ENCODE assay signal across 8 cellular contexts in the genomic region with DNA sequence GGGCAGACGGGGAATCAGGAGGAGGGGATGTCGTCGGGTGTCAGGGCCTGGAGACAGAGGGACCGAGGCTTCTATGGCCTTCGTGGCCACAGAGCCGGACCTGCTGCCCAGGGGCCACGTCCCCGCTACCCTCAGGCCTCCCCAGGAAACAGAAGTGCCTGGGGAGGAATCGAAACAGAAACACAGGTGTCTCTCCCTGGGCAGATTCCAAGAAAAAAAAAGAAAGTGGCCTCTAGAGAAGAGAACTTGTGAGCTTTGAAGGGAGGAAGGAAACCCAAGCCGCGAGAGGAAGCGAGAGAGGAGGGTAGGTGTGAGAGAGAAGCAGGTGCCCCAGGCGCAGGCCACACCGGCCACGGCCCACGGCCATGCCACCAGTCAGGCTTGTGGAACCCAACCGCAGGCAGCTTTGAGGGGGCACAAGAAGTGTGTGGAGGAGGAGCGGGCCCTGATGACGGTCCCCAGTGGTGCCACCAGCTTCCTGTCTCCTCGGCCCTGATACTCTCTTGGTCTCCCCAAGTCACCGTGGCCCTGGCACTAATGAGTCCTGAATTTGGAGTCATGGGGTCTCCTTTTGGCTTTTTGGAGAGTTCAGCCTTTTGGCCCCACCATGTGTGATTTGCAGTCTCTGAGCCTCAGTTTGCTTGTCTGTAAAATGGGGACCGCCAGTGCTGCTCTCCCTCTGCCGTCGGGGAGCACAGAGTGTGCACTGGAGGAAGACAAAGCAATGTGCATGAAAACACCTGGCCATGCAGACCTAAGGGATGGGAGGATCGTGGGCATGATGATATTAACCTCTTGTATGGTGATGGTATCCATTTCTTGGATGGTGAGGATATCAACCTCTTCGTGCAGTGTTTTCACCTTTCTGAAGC. TPM values are rescaled to one million over a fixed set of nuclear protein-coding genes. Genes with fewer than 3 reads are reported as not detected.
A peak's percentile ranks its signal among the peaks of the same experiment; 100 is the strongest.
DNase-seq lines count a peak whose midpoint lies in the region; ATAC-seq and TF ChIP-seq lines count a peak whose summit lies in the region.

No MANE protein-coding gene starts in this region.

- no peaks in the 10 kb centered on the region for H3K9me3 ChIP-seq in colonic mucosa
- no peaks in the 10 kb centered on the region for H3K9me3 ChIP-seq in Karpas-422 (ENCODE audit: low read length)

- peak; percentile 67 for DNase-seq in GM12865 (ENCODE audit: low read depth)
- peak; percentile 70 for DNase-seq in activated CD4-positive, alpha-beta T cell treated with anti-CD3 and anti-CD28 coated beads for 36 hours
- DNase-seq in stimulated activated CD8-positive, alpha-beta memory T cell treated with anti-CD3 and anti-CD28 coated beads, Interleukin-12 subunit alpha, Interleukin-12 subunit beta, amount 100 ng/mL, for 4 hours (ENCODE audit: low read depth), result peak; percentile 35
- DNase-seq in germinal center (ENCODE audit: low spot score), result no peak
- DNase-seq in colonic mucosa, result no peak
- no peak for DNase-seq in Karpas-422

- ATAC-seq in activated CD4-positive, alpha-beta T cell treated with anti-CD3 and anti-CD28 coated beads for 36 hours, result peak; percentile 68
- no peak for ATAC-seq in GM21576 (IDR thresholded peaks at IDR 0.05; ENCODE audit: unreplicated experiment)

- H3K9ac ChIP-seq in colonic mucosa (ENCODE audit: low read depth in 2 of 2, low read length in 2 of 2), result no peak overlapping the region
- H3K9ac ChIP-seq in Karpas-422 (ENCODE audit: low read length), result no peak overlapping the region

- no peaks in the 10 kb centered on the region for H3K79me2 ChIP-seq in Karpas-422 (ENCODE audit: low read length)

- H3K36me3 ChIP-seq in colonic mucosa (no peaks in the 10 kb centered on the region), Karpas-422 (ENCODE audit: insufficient read depth, low read length) (no peaks in the 10 kb centered on the region)

- CTCF ChIA-PET in activated CD4-positive, alpha-beta T cell treated with anti-CD3 and anti-CD28 coated beads for 36 hours (lab: Charles Lee), result interaction anchor here (0.6 to 1.2 kb wide), 4 partner anchors 38 to 242 kb away, joined by 3 to 5 read pairs (median 4); no protein-coding TSS in a partner anchor

- H3K9me3 Mint-ChIP-seq in activated CD4-positive, alpha-beta T cell treated with anti-CD3 and anti-CD28 coated beads for 36 hours (ENCODE audit: low read depth), result no peaks in the 10 kb centered on the region
- H3K9me3 Mint-ChIP-seq in activated naive CD8-positive, alpha-beta T cell (ENCODE audit: low read depth), result no peaks in the 10 kb centered on the region

- H3K4me3 ChIP-seq in GM12865 (ENCODE audit: low read depth, low read length) (no peak overlapping the region), colonic mucosa (no peak overlapping the region), Karpas-422 (ENCODE audit: low read length) (no peak overlapping the region)

- intact Hi-C loops in activated CD4-positive, alpha-beta T cell treated with anti-CD3 and anti-CD28 coated beads for 36 hours (cut with DNase I, micrococcal nuclease), result no loop called here
- intact Hi-C loops in colonic mucosa (cut with DNase I), result no loop called here

- H2AFZ ChIP-seq in Karpas-422 (ENCODE audit: low read length), result no peak overlapping the region

- H3K27ac ChIP-seq in colonic mucosa (no peak overlapping the region), Karpas-422 (ENCODE audit: low read length) (no peak overlapping the region)

- H4K20me1 ChIP-seq in Karpas-422 (ENCODE audit: insufficient read depth, low read depth, low read length), result no peaks in the 10 kb centered on the region

- no peaks in the 10 kb centered on the region for H3K4me1 ChIP-seq in colonic mucosa
- H3K4me1 ChIP-seq in Karpas-422 (ENCODE audit: low read length), result no peaks in the 10 kb centered on the region

- no peak overlapping the region for H3K4me2 ChIP-seq in Karpas-422 (ENCODE audit: low read depth, low read length, poor library complexity, severe bottlenecking)

- H3K4me1 Mint-ChIP-seq in activated CD4-positive, alpha-beta T cell treated with anti-CD3 and anti-CD28 coated beads for 36 hours, result peaks cover 45% of the 10 kb centered on the region
- peaks cover 44% of the 10 kb centered on the region for H3K4me1 Mint-ChIP-seq in activated naive CD8-positive, alpha-beta T cell (ENCODE audit: low read depth)

- H3K36me3 Mint-ChIP-seq in activated CD4-positive, alpha-beta T cell treated with anti-CD3 and anti-CD28 coated beads for 36 hours (ENCODE audit: low read depth), result no peaks in the 10 kb centered on the region
- H3K36me3 Mint-ChIP-seq in activated naive CD8-positive, alpha-beta T cell, result no peaks in the 10 kb centered on the region

- H3K27me3 ChIP-seq in colonic mucosa, result no peaks in the 10 kb centered on the region
- no peaks in the 10 kb centered on the region for H3K27me3 ChIP-seq in Karpas-422 (ENCODE audit: low read length)

- H3K27ac Mint-ChIP-seq in activated CD4-positive, alpha-beta T cell treated with anti-CD3 and anti-CD28 coated beads for 36 hours, result peak overlapping the region; percentile 80
- H3K27ac Mint-ChIP-seq in activated naive CD8-positive, alpha-beta T cell, result peak overlapping the region; percentile 87

- peak overlapping the region; percentile 22 for H3K4me3 Mint-ChIP-seq in activated CD4-positive, alpha-beta T cell treated with anti-CD3 and anti-CD28 coated beads for 36 hours
- peak overlapping the region; percentile 53 for H3K4me3 Mint-ChIP-seq in activated naive CD8-positive, alpha-beta T cell

- TF ChIP-seq CTCF in GM12865 (IDR thresholded peaks at IDR 0.05; ENCODE audit: insufficient read depth, low read depth, low read length, missing control alignments) (no peak), colonic mucosa (IDR thresholded peaks at IDR 0.05) (no peak)

- no peaks in the 10 kb centered on the region for H3K9me2 ChIP-seq in Karpas-422 (replicated peaks; ENCODE audit: insufficient read depth, low read length)

- H3K27me3 Mint-ChIP-seq in activated CD4-positive, alpha-beta T cell treated with anti-CD3 and anti-CD28 coated beads for 36 hours, result no peaks in the 10 kb centered on the region
- no peaks in the 10 kb centered on the region for H3K27me3 Mint-ChIP-seq in activated naive CD8-positive, alpha-beta T cell

- POLR2A ChIA-PET in activated CD4-positive, alpha-beta T cell treated with anti-CD3 and anti-CD28 coated beads for 36 hours (lab: Charles Lee), result no interaction called here

RNA-seq across cellular contexts. Expression of a gene that starts 25.2 kb away (rescaled TPM):
- 100 to 1,000 TPM in 1 of 2 experiments, 10 to 100 TPM in 1; 77.3 to 105 TPM for total RNA-seq in activated CD4-positive, alpha-beta T cell treated with anti-CD3 and anti-CD28 coated beads for 36 hours
- 10 to 100 TPM in 1 of 2 donors, 1 to 10 TPM in 1; 9.5 to 12.5 TPM for total RNA-seq in colonic mucosa
- not detected in 2 replicates for total RNA-seq in Karpas-422 (2014; rRNA removed; shearing (Covaris generic); ENCODE audit: low replicate concordance)

RNA-seq across cellular contexts. Expression of a gene that starts 45.3 kb away (rescaled TPM):
- total RNA-seq in activated CD4-positive, alpha-beta T cell treated with anti-CD3 and anti-CD28 coated beads for 36 hours, result 10 to 100 TPM; 13.8 to 17.6 TPM
- under 1 TPM; 0.21 to 0.44 TPM for total RNA-seq in colonic mucosa
- total RNA-seq in Karpas-422 (2014; rRNA removed; shearing (Covaris generic); ENCODE audit: low replicate concordance), result not detected in 2 replicates

Comparison
In these comparisons a context has a peak if more than half of its experiments do, and no peak if none do; other contexts are left out.
1. DNase-seq: peak in GM12865 (single experiment), activated CD4-positive, alpha-beta T cell treated with anti-CD3 and anti-CD28 coated beads for 36 hours (single experiment) and stimulated activated CD8-positive, alpha-beta memory T cell treated with anti-CD3 and anti-CD28 coated beads, Interleukin-12 subunit alpha, Interleukin-12 subunit beta, amount 100 ng/mL, for 4 hours (single experiment); none in germinal center (single experiment), colonic mucosa (single experiment) and Karpas-422 (single experiment).
2. RNA of a gene that starts 25.2 kb away (total RNA-seq): 77.3 to 105 TPM in activated CD4-positive, alpha-beta T cell treated with anti-CD3 and anti-CD28 coated beads for 36 hours and 9.5 to 12.5 TPM in colonic mucosa; not detected in Karpas-422; every median in the first group is over 10 times any median in the second.
3. RNA of a gene that starts 45.3 kb away (total RNA-seq): 13.8 to 17.6 TPM in activated CD4-positive, alpha-beta T cell treated with anti-CD3 and anti-CD28 coated beads for 36 hours; 0.21 to 0.44 TPM in colonic mucosa and not detected in Karpas-422; every median in the first group is over 10 times any median in the second.